ENCODE assay signal across 20 cellular contexts in the genomic region with DNA sequence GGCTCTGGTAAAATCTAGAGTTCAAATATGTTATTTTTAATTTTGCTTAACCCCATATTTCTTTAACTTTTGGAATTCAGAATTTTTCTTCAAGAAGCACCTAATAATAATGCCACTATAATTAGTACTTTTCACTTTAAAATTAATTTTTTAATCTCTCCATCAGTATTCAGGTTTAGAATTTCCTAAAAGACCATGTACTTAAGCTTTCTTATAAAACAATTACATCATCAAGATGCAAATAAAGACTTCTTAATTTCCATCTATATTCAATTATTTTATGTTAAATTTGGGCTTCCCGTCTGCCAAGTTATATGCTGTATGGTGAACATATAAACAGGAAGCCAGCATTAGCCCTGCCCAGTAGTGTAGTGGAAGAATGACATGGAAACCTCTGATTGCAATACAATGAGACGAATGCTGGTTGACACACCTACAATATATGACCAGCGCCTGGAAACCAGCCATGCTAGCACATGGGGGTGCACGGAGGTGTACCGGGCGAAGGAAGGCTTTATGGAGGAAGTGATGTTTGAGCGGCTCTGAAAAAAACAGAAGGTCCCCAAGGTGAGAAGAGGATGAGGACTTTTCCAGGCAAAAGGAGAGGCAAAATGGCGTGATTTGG.
"Had no signal": no experiment of that assay in that cellular context is flagged by ENCODE, and none has a peak within 500 bp of the region (broad histone marks: within the 10 kb centered on the region; RNA-seq: fewer than 3 reads in every experiment).

No MANE protein-coding gene starts in this region.

- H3K4me3 ChIP-seq: spleen had no signal

- H3K27ac ChIP-seq: spleen, VCaP had no signal

- H3K9me3 ChIP-seq: spleen had no signal

- H3K9me3 Mint-ChIP-seq: activated CD8-positive, alpha-beta T cell treated with anti-CD3 and anti-CD28 coated beads for 36 hours; activated naive CD8-positive, alpha-beta T cell treated with anti-CD3 and anti-CD28 coated beads, Interleukin-2, amount 10 ng/mL, durations not matched to agents 7 days and 5 days; activated T-cell treated with anti-CD3 and anti-CD28 coated beads, Interleukin-2, amount 50 U/mL, for 72 hours; effector memory CD8-positive, alpha-beta T cell; stimulated activated memory B cell treated with anti-CD40 and anti-IgM and Interleukin-4, amounts not matched to agents 10 μg/mL and 1 μg/mL and 100 μg/mL, for 72 hours had no signal

- H3K4me1 Mint-ChIP-seq: activated naive CD8-positive, alpha-beta T cell treated with anti-CD3 and anti-CD28 coated beads, Interleukin-2, amount 10 ng/mL, durations not matched to agents 7 days and 5 days; naive B cell; stimulated activated memory B cell treated with anti-CD40 and anti-IgM and Interleukin-4, amounts not matched to agents 10 μg/mL and 1 μg/mL and 100 μg/mL, for 72 hours had no signal

- H3K4me1 ChIP-seq: spleen had no signal

- H3K27ac Mint-ChIP-seq: activated CD4-positive, alpha-beta T cell treated with anti-CD3 and anti-CD28 coated beads for 36 hours; activated naive CD8-positive, alpha-beta T cell treated with anti-CD3 and anti-CD28 coated beads, Interleukin-2, amount 10 ng/mL, durations not matched to agents 7 days and 5 days; activated T-cell treated with anti-CD3 and anti-CD28 coated beads, Interleukin-2, amount 50 U/mL, for 72 hours; effector memory CD8-positive, alpha-beta T cell; naive B cell; progenitor cell of endocrine pancreas; stimulated activated memory B cell treated with anti-CD40 and anti-IgM and Interleukin-4, amounts not matched to agents 10 μg/mL and 1 μg/mL and 100 μg/mL, for 72 hours had no signal

- H3K27me3 Mint-ChIP-seq: stimulated activated memory B cell treated with anti-CD40 and anti-IgM and Interleukin-4, amounts not matched to agents 10 μg/mL and 1 μg/mL and 100 μg/mL, for 72 hours had no signal

- DNase-seq: activated CD4-positive, alpha-beta T cell treated with anti-CD3 and anti-CD28 coated beads for 36 hours; activated CD8-positive, alpha-beta memory T cell treated with anti-CD3 and anti-CD28 coated beads, Interleukin-2, amount 50 U/mL, for 4 hours; activated CD8-positive, alpha-beta T cell treated with anti-CD3 and anti-CD28 coated beads for 36 hours; activated gamma-delta T cell treated with Interleukin-2 at 50 U/mL for 16 hours; activated naive CD8-positive, alpha-beta T cell treated with anti-CD3 and anti-CD28 coated beads, Interleukin-2, amount 10 ng/mL, durations not matched to agents 7 days and 5 days; activated T-cell treated with anti-CD3 and anti-CD28 coated beads, Interleukin-2, amount 50 U/mL, for 72 hours; cortex of kidney; effector memory CD8-positive, alpha-beta T cell; kidney glomerular epithelial cell; midbrain; naive B cell; right cardiac atrium; spleen; stimulated activated CD4-positive, alpha-beta T cell treated with anti-CD3 and anti-CD28 coated beads, Interleukin-1b, Interleukin-23, amount 100 ng/mL, for 48 hours; substantia nigra; T1000; trophoblast cell had no signal

- H3K4me3 Mint-ChIP-seq: activated CD4-positive, alpha-beta T cell treated with anti-CD3 and anti-CD28 coated beads for 36 hours; activated CD8-positive, alpha-beta T cell treated with anti-CD3 and anti-CD28 coated beads for 36 hours; activated naive CD8-positive, alpha-beta T cell treated with anti-CD3 and anti-CD28 coated beads, Interleukin-2, amount 10 ng/mL, durations not matched to agents 7 days and 5 days; activated T-cell treated with anti-CD3 and anti-CD28 coated beads, Interleukin-2, amount 50 U/mL, for 72 hours; effector memory CD8-positive, alpha-beta T cell; stimulated activated memory B cell treated with anti-CD40 and anti-IgM and Interleukin-4, amounts not matched to agents 10 μg/mL and 1 μg/mL and 100 μg/mL, for 72 hours had no signal

- H3K36me3 Mint-ChIP-seq: activated naive CD8-positive, alpha-beta T cell treated with anti-CD3 and anti-CD28 coated beads, Interleukin-2, amount 10 ng/mL, durations not matched to agents 7 days and 5 days; naive B cell; stimulated activated memory B cell treated with anti-CD40 and anti-IgM and Interleukin-4, amounts not matched to agents 10 μg/mL and 1 μg/mL and 100 μg/mL, for 72 hours had no signal

- ATAC-seq: effector memory CD8-positive, alpha-beta T cell; right cardiac atrium had no signal

- H3K36me3 ChIP-seq: spleen had no signal
